10 cellular contexts compared by ENCODE assay signal in genomic region chr15:67685008-67685599, GRCh38.
DNase-seq lines count a peak whose midpoint lies in the region; ATAC-seq and TF ChIP-seq lines count a peak whose summit lies in the region.
"Had no signal": no experiment of that assay in that cellular context is flagged by ENCODE, and none has a peak within 500 bp of the region (broad histone marks: within the 10 kb centered on the region; RNA-seq: fewer than 3 reads in every experiment).

No MANE protein-coding gene starts in this region.

- no peak for ATAC-seq in GM21528 (IDR thresholded peaks at IDR 0.05; ENCODE audit: low FRiP score, unreplicated experiment)
- ATAC-seq: natural killer cell had no signal

- no peak for TF ChIP-seq CTCF in AG10803 (conservative IDR thresholded peaks at IDR 0.05; ENCODE audit: low read length)

- H3K4me3 ChIP-seq in AG10803 (ENCODE audit: low read length) = no peak overlapping the region
- no peak overlapping the region for H3K4me3 ChIP-seq in effector memory CD4-positive, alpha-beta T cell (ENCODE audit: insufficient read depth, low read depth, low read length, poor library complexity, severe bottlenecking)

- peaks cover 4% of the 10 kb centered on the region for H3K9me3 ChIP-seq in effector memory CD4-positive, alpha-beta T cell (ENCODE audit: control insufficient read depth, low read length)

- DNase-seq in AG10803 (ENCODE audit: low read depth) = peak; percentile 44
- peak; percentile 33 for DNase-seq in HCEC 1CT
- peak; percentile 28 for DNase-seq in RKO (ENCODE audit: low spot score)
- DNase-seq in fibroblast of peridontal ligament (ENCODE audit: extremely low read depth) = peak; percentile 57
- DNase-seq in ecto neural progenitor cell (ENCODE audit: low spot score) = no peak
- no peak for DNase-seq in activated CD4-positive, alpha-beta T cell treated with anti-CD3 and anti-CD28 coated beads for 1 hour
- no peak for DNase-seq in effector memory CD4-positive, alpha-beta T cell
- DNase-seq: natural killer cell, SIG-M5 had no signal

- H3K27me3 ChIP-seq in effector memory CD4-positive, alpha-beta T cell (replicated peaks; ENCODE audit: control insufficient read depth, insufficient read depth, low read length, poor library complexity, severe bottlenecking) = no peaks in the 10 kb centered on the region

- peaks cover 3% of the 10 kb centered on the region for H3K36me3 ChIP-seq in effector memory CD4-positive, alpha-beta T cell (ENCODE audit: control insufficient read depth, insufficient read depth, low read length)

- no peak overlapping the region for H3K27ac ChIP-seq in effector memory CD4-positive, alpha-beta T cell (ENCODE audit: insufficient read depth, low read length, poor library complexity, severe bottlenecking)

- no peaks in the 10 kb centered on the region for H3K4me1 ChIP-seq in effector memory CD4-positive, alpha-beta T cell (ENCODE audit: control insufficient read depth, insufficient read depth, low read length, poor library complexity, severe bottlenecking)

Comparison
In these comparisons a context has a peak if more than half of its experiments do, and no peak if none do; other contexts are left out.
1. DNase-seq: peak in AG10803 (single experiment), HCEC 1CT (single experiment), RKO (single experiment) and fibroblast of peridontal ligament (single experiment); none in ecto neural progenitor cell (single experiment), activated CD4-positive, alpha-beta T cell treated with anti-CD3 and anti-CD28 coated beads for 1 hour (single experiment) and effector memory CD4-positive, alpha-beta T cell (0 of 3).